In genomic region chr1:70354332-70355110, GRCh38 we compare ENCODE assay signal across 8 cellular contexts. TPM values are rescaled to one million over a fixed set of nuclear protein-coding genes. Genes with fewer than 3 reads are reported as not detected.
DNase-seq lines count a peak whose midpoint lies in the region; TF ChIP-seq lines count a peak whose summit lies in the region.

TSS of gene ANKRD13C (minus strand) at chr1:70354722. CDS start at chr1:70354408, 314 bp downstream.

- peak; percentile 82 for DNase-seq in GM04503 (ENCODE audit: low read depth)
- peak; percentile 89 for DNase-seq in HFF-Myc (ENCODE audit: extremely low read depth, low read depth)
- peak; percentile 98 for DNase-seq in NAMALWA (ENCODE audit: low spot score)
- peak; percentile 96 for DNase-seq in SK-N-DZ (ENCODE audit: low spot score)
- peak; percentile 96 for DNase-seq in activated naive CD4-positive, alpha-beta T cell treated with anti-CD3 and anti-CD28 coated beads, Interleukin-2, amount 10 ng/mL, durations not matched to agents 7 days and 5 days
- DNase-seq in germinal center (ENCODE audit: low spot score): peak; percentile 89
- peak; percentile 81 for DNase-seq in non-pigmented ciliary epithelial cell (ENCODE audit: low read depth)
- DNase-seq in superior temporal gyrus (ENCODE audit: extremely low spot score): peak; percentile 95

- H3K27ac Mint-ChIP-seq in activated naive CD4-positive, alpha-beta T cell treated with anti-CD3 and anti-CD28 coated beads, Interleukin-2, amount 10 ng/mL, durations not matched to agents 7 days and 5 days: peak within 1 kb of the TSS; percentile 98

- H3K4me3 Mint-ChIP-seq in activated naive CD4-positive, alpha-beta T cell treated with anti-CD3 and anti-CD28 coated beads, Interleukin-2, amount 10 ng/mL, durations not matched to agents 7 days and 5 days: peak within 1 kb of the TSS; percentile 83

- CTCF ChIA-PET in activated naive CD4-positive, alpha-beta T cell treated with anti-CD3 and anti-CD28 coated beads, Interleukin-2, amount 10 ng/mL, durations not matched to agents 7 days and 5 days (lab: Charles Lee): no interaction called here

- TF ChIP-seq CTCF in HFF-Myc (IDR thresholded peaks at IDR 0.05; ENCODE audit: low read depth, low read length, missing control alignments): no peak

- peak within 1 kb of the TSS; percentile 95 for H3K4me3 ChIP-seq in HFF-Myc (replicated peaks; ENCODE audit: low read depth, low read length)

- peaks cover 20% of the 10 kb centered on the region for H3K36me3 Mint-ChIP-seq in activated naive CD4-positive, alpha-beta T cell treated with anti-CD3 and anti-CD28 coated beads, Interleukin-2, amount 10 ng/mL, durations not matched to agents 7 days and 5 days

- H3K27me3 Mint-ChIP-seq in activated naive CD4-positive, alpha-beta T cell treated with anti-CD3 and anti-CD28 coated beads, Interleukin-2, amount 10 ng/mL, durations not matched to agents 7 days and 5 days: no peaks in the 10 kb centered on the region

- H3K9me3 Mint-ChIP-seq in activated naive CD4-positive, alpha-beta T cell treated with anti-CD3 and anti-CD28 coated beads, Interleukin-2, amount 10 ng/mL, durations not matched to agents 7 days and 5 days: no peaks in the 10 kb centered on the region

- H3K4me1 Mint-ChIP-seq in activated naive CD4-positive, alpha-beta T cell treated with anti-CD3 and anti-CD28 coated beads, Interleukin-2, amount 10 ng/mL, durations not matched to agents 7 days and 5 days: peaks cover 43% of the 10 kb centered on the region

RNA-seq across cellular contexts. Expression of gene ANKRD13C, which starts in this region (rescaled TPM):
- polyA plus RNA-seq in SK-N-DZ (2014; cell fraction: cytosol; rRNA removed): 10.6 and 10.8 TPM in 2 replicates
- polyA plus RNA-seq in SK-N-DZ (2014; cell fraction: nucleus; rRNA removed): 18.8 and 22.1 TPM in 2 replicates

Comparison
In these comparisons a context has a peak if more than half of its experiments do, and no peak if none do; other contexts are left out.
1. Peak in every context shown above with its lines: DNase-seq and H3K4me3 ChIP-seq.